Comparison of ENCODE assay signal across 22 cellular contexts in genomic region chr11:71238285-71238875, GRCh38. TPM values are rescaled to one million over a fixed set of nuclear protein-coding genes. Genes with fewer than 3 reads are reported as not detected.
"Had no signal": no experiment of that assay in that cellular context is flagged by ENCODE, and none has a peak within 500 bp of the region (broad histone marks: within the 10 kb centered on the region; RNA-seq: fewer than 3 reads in every experiment).

No MANE protein-coding gene starts in this region.

- H3K4me3 ChIP-seq: breast epithelium, left ventricle myocardium inferior, pancreas, stomach, transverse colon, vagina had no signal

- H3K9me3 Mint-ChIP-seq: activated naive CD4-positive, alpha-beta T cell treated with anti-CD3 and anti-CD28 coated beads for 36 hours; activated naive CD8-positive, alpha-beta T cell treated with anti-CD3 and anti-CD28 coated beads, Interleukin-2, amount 10 ng/mL, durations not matched to agents 7 days and 5 days; activated T-cell treated with anti-CD3 and anti-CD28 coated beads, Interleukin-2, amount 50 U/mL, for 24 hours; activated T-helper 2 cell treated with anti-CD3 and anti-CD28 coated beads, Interferon-gamma antibody, Interleukin-2, Interleukin-4, amounts not matched to agents 10 μg/mL and 5 μg/mL and 100 μg/mL, durations not matched to agents 14 hours and 24 hours and 36 hours; natural killer cell treated with Interleukin-12 subunit alpha and Interleukin-12 subunit beta and Interleukin-15 and Interleukin-18, amount 100 ng/mL, for 72 hours had no signal

- DNase-seq: activated CD8-positive, alpha-beta memory T cell treated with anti-CD3 and anti-CD28 coated beads for 24 hours; activated CD8-positive, alpha-beta memory T cell treated with anti-CD3 and anti-CD28 coated beads, Interleukin-2, amount 50 U/mL, for 4 hours; activated naive CD4-positive, alpha-beta T cell treated with anti-CD3 and anti-CD28 coated beads for 36 hours; activated naive CD8-positive, alpha-beta T cell treated with anti-CD3 and anti-CD28 coated beads, Interleukin-2, amount 10 ng/mL, durations not matched to agents 7 days and 5 days; activated T-cell treated with anti-CD3 and anti-CD28 coated beads, Interleukin-2, amount 50 U/mL, for 24 hours; amniotic stem cell; cortex of kidney; left ventricle myocardium inferior; midbrain; right cardiac atrium; stimulated activated CD4-positive, alpha-beta T cell treated with anti-CD3 and anti-CD28 coated beads, Interleukin-1b, Interleukin-23, amount 100 ng/mL, for 48 hours; stomach; T-helper 1 cell; transverse colon; WERI-Rb-1 had no signal

- H3K27me3 ChIP-seq: breast epithelium, pancreas, transverse colon had no signal

- H3K36me3 ChIP-seq: breast epithelium, left ventricle myocardium inferior, transverse colon, vagina, WERI-Rb-1 had no signal

- H3K27ac ChIP-seq: breast epithelium, left ventricle myocardium inferior, pancreas, stomach, transverse colon, vagina, WERI-Rb-1 had no signal

- FAIRE-seq: endometrium, pancreas, TTC549 had no signal

- H3K4me3 Mint-ChIP-seq: activated naive CD4-positive, alpha-beta T cell treated with anti-CD3 and anti-CD28 coated beads for 36 hours; activated naive CD8-positive, alpha-beta T cell treated with anti-CD3 and anti-CD28 coated beads, Interleukin-2, amount 10 ng/mL, durations not matched to agents 7 days and 5 days; activated T-cell treated with anti-CD3 and anti-CD28 coated beads, Interleukin-2, amount 50 U/mL, for 24 hours; natural killer cell treated with Interleukin-12 subunit alpha and Interleukin-12 subunit beta and Interleukin-15 and Interleukin-18, amount 100 ng/mL, for 72 hours had no signal

- H3K9me3 ChIP-seq: breast epithelium, left ventricle myocardium inferior, pancreas, stomach, transverse colon, vagina had no signal

- ATAC-seq: pancreas, right cardiac atrium had no signal

- H3K4me1 ChIP-seq: breast epithelium, pancreas, transverse colon, vagina had no signal

- H3K36me3 Mint-ChIP-seq: activated naive CD8-positive, alpha-beta T cell treated with anti-CD3 and anti-CD28 coated beads, Interleukin-2, amount 10 ng/mL, durations not matched to agents 7 days and 5 days; natural killer cell treated with Interleukin-12 subunit alpha and Interleukin-12 subunit beta and Interleukin-15 and Interleukin-18, amount 100 ng/mL, for 72 hours had no signal

RNA-seq across cellular contexts. Expression of gene SHANK2, which starts 14.0 kb away (rescaled TPM):
- total RNA-seq: activated naive CD4-positive, alpha-beta T cell treated with anti-CD3 and anti-CD28 coated beads for 36 hours; activated naive CD8-positive, alpha-beta T cell treated with anti-CD3 and anti-CD28 coated beads, Interleukin-2, amount 10 ng/mL, durations not matched to agents 7 days and 5 days; activated T-helper 2 cell treated with anti-CD3 and anti-CD28 coated beads, Interferon-gamma antibody, Interleukin-2, Interleukin-4, amounts not matched to agents 10 μg/mL and 5 μg/mL and 100 μg/mL, durations not matched to agents 14 hours and 24 hours and 36 hours had no signal
